In genomic region chr3:124552224-124552623, GRCh38 we compare ENCODE assay signal across 13 cellular contexts.
A peak's percentile ranks its signal among the peaks of the same experiment; 100 is the strongest.
DNase-seq lines count a peak whose midpoint lies in the region; ATAC-seq, FAIRE-seq and TF ChIP-seq lines count a peak whose summit lies in the region.
"Had no signal": no experiment of that assay in that cellular context is flagged by ENCODE, and none has a peak within 500 bp of the region (broad histone marks: within the 10 kb centered on the region; RNA-seq: fewer than 3 reads in every experiment).

No MANE protein-coding gene starts in this region.

- no peak for DNase-seq in Right ventricle myocardium inferior (ENCODE audit: missing footprints)
- DNase-seq in right atrium auricular region (ENCODE audit: low spot score), result no peak
- peak; percentile 97 for DNase-seq in NCI-H2196 treated with DMSO at 0.1 percent for 48 hours (lab: John Stamatoyannopoulos, UW; ENCODE audit: unreplicated experiment)
- peak; percentile 22 for DNase-seq in endothelial cell of umbilical vein (ENCODE audit: low read depth, low spot score)
- DNase-seq in transverse colon, result peak; percentile 51
- no peak for DNase-seq in CD8-positive, alpha-beta memory T cell
- no peak for DNase-seq in NCI-H1436 treated with DMSO at 0.1 percent for 48 hours (lab: John Stamatoyannopoulos, UW)
- no peak for DNase-seq in GM20000 (ENCODE audit: low spot score)
- DNase-seq: activated naive CD8-positive, alpha-beta T cell treated with anti-CD3 and anti-CD28 coated beads for 36 hours; effector CD4-positive, alpha-beta T cell; glutamatergic neuron; NCI-H774 had no signal

- TF ChIP-seq POLR2A in endothelial cell of umbilical vein (IDR thresholded peaks at IDR 0.05; ENCODE audit: low read depth, low read length) (no peak), transverse colon (IDR thresholded peaks at IDR 0.05) (no peak)

- no peaks in the 10 kb centered on the region for H3K36me3 Mint-ChIP-seq in CD8-positive, alpha-beta memory T cell
- H3K36me3 Mint-ChIP-seq: activated naive CD8-positive, alpha-beta T cell treated with anti-CD3 and anti-CD28 coated beads for 36 hours had no signal

- H3K9ac ChIP-seq in endothelial cell of umbilical vein (replicated peaks; ENCODE audit: extremely low read depth, insufficient read depth, low read length), result no peak overlapping the region

- no peak for TF ChIP-seq EP300 in transverse colon (IDR thresholded peaks at IDR 0.05; ENCODE audit: low read depth)

- H3K4me1 ChIP-seq in right atrium auricular region, result peaks cover 0 to 10% of the 10 kb centered on the region in 2 donors
- H3K4me1 ChIP-seq in endothelial cell of umbilical vein (ENCODE audit: control insufficient read depth, extremely low read depth, insufficient read depth, low read length), result peaks cover 11% of the 10 kb centered on the region
- peaks cover 0 to 39% (median 18%) of the 10 kb centered on the region in 4 donors for H3K4me1 ChIP-seq in transverse colon
- H3K4me1 ChIP-seq in CD8-positive, alpha-beta memory T cell (ENCODE audit: insufficient read depth, low read length), result no peaks in the 10 kb centered on the region

- no peaks in the 10 kb centered on the region for H3K9me1 ChIP-seq in endothelial cell of umbilical vein (replicated peaks; ENCODE audit: control insufficient read depth, extremely low read depth, insufficient read depth, low read length)

- H3K9me3 ChIP-seq in right atrium auricular region, result no peaks in the 10 kb centered on the region
- no peaks in the 10 kb centered on the region for H3K9me3 ChIP-seq in endothelial cell of umbilical vein (replicated peaks; ENCODE audit: control insufficient read depth, insufficient read depth, low read length)
- no peaks in the 10 kb centered on the region for H3K9me3 ChIP-seq in transverse colon
- no peaks in the 10 kb centered on the region for H3K9me3 ChIP-seq in CD8-positive, alpha-beta memory T cell (ENCODE audit: low read length)

- no peaks in the 10 kb centered on the region for H4K20me1 ChIP-seq in endothelial cell of umbilical vein (replicated peaks; ENCODE audit: control insufficient read depth, extremely low read depth, insufficient read depth, low read length)

- POLR2A ChIA-PET in endothelial cell of umbilical vein (lab: Charles Lee), result no interaction called here
- POLR2A ChIA-PET in CD8-positive, alpha-beta memory T cell (lab: Charles Lee), result no interaction called here

- H2AFZ ChIP-seq in endothelial cell of umbilical vein (ENCODE audit: low read depth, low read length), result no peak overlapping the region

- H3K27me3 ChIP-seq in right atrium auricular region (no peaks in the 10 kb centered on the region), endothelial cell of umbilical vein (ENCODE audit: control insufficient read depth in 2 of 2, insufficient read depth in 2 of 2, low read length in 2 of 2) (no peaks in the 10 kb centered on the region), transverse colon (no peaks in the 10 kb centered on the region)
- H3K27me3 ChIP-seq in CD8-positive, alpha-beta memory T cell (ENCODE audit: insufficient read depth, low read length, poor library complexity, severe bottlenecking), result no peaks in the 10 kb centered on the region

- no peak for FAIRE-seq in endothelial cell of umbilical vein (lab: Jason Lieb, UNC)

- 53% methylated on average over 5 of the region's 5 CpGs; no CpG with 5 or more reads in 1 of the 2 donors for WGBS in transverse colon (ENCODE audit: low coverage in 1 of 2), 2 donors

- H3K9me3 Mint-ChIP-seq in CD8-positive, alpha-beta memory T cell, result no peaks in the 10 kb centered on the region
- H3K9me3 Mint-ChIP-seq: activated naive CD8-positive, alpha-beta T cell treated with anti-CD3 and anti-CD28 coated beads for 36 hours; T-helper 1 cell treated with Interleukin-12 subunit alpha and Interleukin-12 subunit beta and Interleukin-4 antibody, amounts not matched to agents 30 μg/mL and 1 μg/mL, for 36 hours had no signal

- no peak overlapping the region for H3K4me3 Mint-ChIP-seq in CD8-positive, alpha-beta memory T cell
- H3K4me3 Mint-ChIP-seq: activated naive CD8-positive, alpha-beta T cell treated with anti-CD3 and anti-CD28 coated beads for 36 hours; T-helper 1 cell treated with Interleukin-12 subunit alpha and Interleukin-12 subunit beta and Interleukin-4 antibody, amounts not matched to agents 30 μg/mL and 1 μg/mL, for 36 hours had no signal

- no peaks in the 10 kb centered on the region for H3K79me2 ChIP-seq in endothelial cell of umbilical vein (ENCODE audit: control insufficient read depth, insufficient read depth, low read length)

- peak; percentile 49 for ATAC-seq in Right ventricle myocardium inferior

- dilution Hi-C loops in endothelial cell of umbilical vein (cut with MboI; ENCODE audit: extremely low pct_ligation_motif_present, low sequenced_read_pairs), result no loop called here

- peaks cover 23 to 49% of the 10 kb centered on the region in 2 donors for H3K27me3 Mint-ChIP-seq in CD8-positive, alpha-beta memory T cell

- H3K4me3 ChIP-seq in right atrium auricular region (no peak overlapping the region), endothelial cell of umbilical vein (replicated peaks in 1 of 3; ENCODE audit: insufficient read depth in 1 of 3, low read depth in 1 of 3, low read length in 3 of 3) (no peak overlapping the region), transverse colon (no peak overlapping the region)
- no peak overlapping the region for H3K4me3 ChIP-seq in CD8-positive, alpha-beta memory T cell (ENCODE audit: low read length)

- H3K36me3 ChIP-seq in right atrium auricular region (no peaks in the 10 kb centered on the region), endothelial cell of umbilical vein (ENCODE audit: control insufficient read depth in 2 of 2, extremely low read depth in 1 of 2, insufficient read depth in 2 of 2, low read length in 2 of 2) (no peaks in the 10 kb centered on the region), transverse colon (no peaks in the 10 kb centered on the region)
- H3K36me3 ChIP-seq in CD8-positive, alpha-beta memory T cell (ENCODE audit: insufficient read depth, low read length), result no peaks in the 10 kb centered on the region

- in situ Hi-C loops in transverse colon (cut with MboI; ENCODE audit: low pct_ligation_motif_present in 1 of 4, low pct_unique_long_range_greater_than_20kb in 1 of 4, low sequenced_read_pairs in 3 of 4), result loop anchor here in 2 of 4 donors (10.0 to 25.0 kb wide), 2 partner anchors 57 to 360 kb away; no protein-coding TSS in a partner anchor

- TF ChIP-seq CTCF in right atrium auricular region (IDR thresholded peaks at IDR 0.05) (no peak), endothelial cell of umbilical vein (IDR thresholded peaks at IDR 0.05; ENCODE audit: extremely low read depth in 1 of 2, insufficient read depth in 1 of 2, low read depth in 1 of 2, low read length in 2 of 2) (no peak), transverse colon (IDR thresholded peaks at IDR 0.05) (no peak), GM20000 (IDR thresholded peaks at IDR 0.05; ENCODE audit: extremely low read depth, missing control alignments) (no peak)

- intact Hi-C loops in Right ventricle myocardium inferior (cut with DNase I) (loop anchor here (10.0 kb wide), 1 partner anchor 517 kb away; the partner anchor contains the start of gene KALRN), endothelial cell of umbilical vein (cut with micrococcal nuclease) (no loop called here), transverse colon (cut with DNase I; ENCODE audit: low total_unique reads) (no loop called here)

- no TSS peak for BruUV-seq in endothelial cell of umbilical vein (replicated peaks; lab: Mats Ljungman, UMichigan)

- peaks cover 4 to 8% (median 5%) of the 10 kb centered on the region in 3 donors for H3K4me1 Mint-ChIP-seq in CD8-positive, alpha-beta memory T cell

- H3K4me2 ChIP-seq in endothelial cell of umbilical vein (ENCODE audit: insufficient read depth, low read length), result no peak overlapping the region

- H3K27ac ChIP-seq in right atrium auricular region (no peak overlapping the region), endothelial cell of umbilical vein (ENCODE audit: insufficient read depth, low read depth, low read length) (no peak overlapping the region), transverse colon (peak overlapping the region in 1 of 4 donors; percentile 10)
- no peak overlapping the region for H3K27ac ChIP-seq in CD8-positive, alpha-beta memory T cell (ENCODE audit: low read depth, low read length)

- no peak overlapping the region for H3K27ac Mint-ChIP-seq in CD8-positive, alpha-beta memory T cell
- H3K27ac Mint-ChIP-seq: activated naive CD8-positive, alpha-beta T cell treated with anti-CD3 and anti-CD28 coated beads for 36 hours; T-helper 1 cell treated with Interleukin-12 subunit alpha and Interleukin-12 subunit beta and Interleukin-4 antibody, amounts not matched to agents 30 μg/mL and 1 μg/mL, for 36 hours had no signal

- CTCF ChIA-PET in endothelial cell of umbilical vein (lab: Charles Lee), result interaction anchor here (2.2 to 6.0 kb wide), 3 partner anchors 13 to 202 kb away, joined by 10 to 50 read pairs (median 10); no protein-coding TSS in a partner anchor
- CTCF ChIA-PET in CD8-positive, alpha-beta memory T cell (lab: Charles Lee), result interaction anchor here (2.8 kb wide), 1 partner anchor 8 kb away, joined by 20 read pairs; no protein-coding TSS in a partner anchor

TF ChIP-seq in endothelial cell of umbilical vein, 7 proteins besides CTCF, POLR2A, EP300 and RAD21:
- TF ChIP-seq FOS (IDR thresholded peaks at IDR 0.05; ENCODE audit: borderline replicate concordance, insufficient read depth, low read length) (no peak), MYC (IDR thresholded peaks at IDR 0.05; ENCODE audit: low read depth, low read length) (no peak), POLR2AphosphoS5 (IDR thresholded peaks at IDR 0.05; ENCODE audit: insufficient read depth, low read depth, low read length) (no peak), JUN (IDR thresholded peaks at IDR 0.05; ENCODE audit: borderline replicate concordance, insufficient read depth, insufficient read length, low read depth) (no peak), GATA2 (IDR thresholded peaks at IDR 0.05; ENCODE audit: insufficient read depth, insufficient read length, low read depth, low read length) (peak; percentile 37), EZH2 (IDR thresholded peaks at IDR 0.05; ENCODE audit: borderline replicate concordance, low read depth, low read length, severe bottlenecking) (no peak)
- TF ChIP-seq, protein P1, sequence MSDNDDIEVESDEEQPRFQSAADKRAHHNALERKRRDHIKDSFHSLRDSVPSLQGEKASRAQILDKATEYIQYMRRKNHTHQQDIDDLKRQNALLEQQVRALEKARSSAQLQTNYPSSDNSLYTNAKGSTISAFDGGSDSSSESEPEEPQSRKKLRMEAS (IDR thresholded peaks at IDR 0.05; ENCODE audit: insufficient read depth, insufficient read length), result no peak

Comparison
In these comparisons a context has a peak if more than half of its experiments do, and no peak if none do; other contexts are left out.
1. DNase-seq: peak in NCI-H2196 treated with DMSO at 0.1 percent for 48 hours (single experiment), endothelial cell of umbilical vein (single experiment) and transverse colon (single experiment); none in Right ventricle myocardium inferior (single experiment), right atrium auricular region (single experiment), CD8-positive, alpha-beta memory T cell (0 of 5), NCI-H1436 treated with DMSO at 0.1 percent for 48 hours (single experiment) and GM20000 (single experiment).